8 cellular contexts compared by ENCODE assay signal in the genomic region with DNA sequence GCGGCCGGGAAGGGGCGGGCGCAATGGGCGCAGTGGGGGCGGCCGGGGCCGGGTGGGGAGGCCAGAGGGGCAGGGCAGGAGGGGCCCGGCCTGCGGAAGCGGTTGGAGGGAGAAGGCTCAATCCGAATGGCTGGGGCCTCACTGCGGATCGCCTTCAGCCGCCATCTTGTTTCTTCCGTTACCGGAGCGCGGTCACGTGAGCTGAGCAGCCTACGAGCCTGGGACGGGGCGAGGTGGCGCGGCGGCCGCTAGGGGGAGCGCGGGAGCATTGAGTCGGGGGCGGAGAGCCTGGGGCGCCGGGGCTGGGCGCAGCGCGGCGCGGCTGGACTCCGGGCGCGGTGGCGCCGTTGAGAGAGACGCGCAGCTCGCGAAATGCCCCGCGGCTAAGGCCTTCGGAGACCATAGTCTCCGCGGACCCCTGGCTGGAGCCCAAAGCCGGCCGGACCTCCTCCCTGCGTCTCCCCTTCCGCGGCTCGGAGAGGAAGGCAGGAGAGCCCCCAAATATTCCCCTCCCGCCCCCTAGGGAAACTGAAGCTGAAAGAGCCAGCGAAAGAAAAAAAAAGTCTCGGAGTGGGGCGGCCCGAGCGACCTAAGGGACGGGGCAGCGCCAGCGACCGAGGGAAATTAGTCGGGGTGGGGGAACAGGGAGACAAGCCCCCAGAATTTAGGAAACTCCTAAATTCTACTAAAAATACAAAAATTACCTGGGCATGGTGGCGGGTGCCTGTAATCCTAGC. TPM values are rescaled to one million over a fixed set of nuclear protein-coding genes. Genes with fewer than 3 reads are reported as not detected.
DNase-seq lines count a peak whose midpoint lies in the region; ATAC-seq and TF ChIP-seq lines count a peak whose summit lies in the region.
"Not testable (repeated sequence)": the region's sequence is repeated elsewhere in the genome, so short reads cannot be mapped to it uniquely, and the experiment has no call there.

A gene (minus strand): TSS at position 190 of the 737 bp plus-strand sequence. CDS start 22,221 bp downstream, outside the sequence.

- H3K27me3 ChIP-seq in SJSA1 (replicated peaks); gastroesophageal sphincter; neutrophil: not testable (repeated sequence)

- H3K9me3 Mint-ChIP-seq in HFFc6 = not testable (repeated sequence)

- TF ChIP-seq POLR2A in gastroesophageal sphincter (IDR thresholded peaks at IDR 0.05) = peak; percentile 80 to 87

- not testable (repeated sequence) for H3K9me3 ChIP-seq in SJSA1 (replicated peaks); gastroesophageal sphincter; neutrophil

- CTCF ChIA-PET in GM10248 (lab: Yijun Ruan, JAX) = interaction anchor here (0.7 to 2.3 kb wide), 16 partner anchors 8 to 279 kb away, joined by 3 to 18 read pairs (median 4); a partner anchor contains a TSS

- TF ChIP-seq CTCF in GM10248 (IDR thresholded peaks at IDR 0.05; ENCODE audit: control extremely low read depth, extremely low read depth, low read depth, missing control alignments) (peak; percentile 93), HFFc6 (IDR thresholded peaks at IDR 0.05) (peak; percentile 96), gastroesophageal sphincter (IDR thresholded peaks at IDR 0.05) (peak; percentile 96 to 99 (median 98)), neutrophil (IDR thresholded peaks at IDR 0.05) (peak; percentile 100)

- WGBS in gastroesophageal sphincter (ENCODE audit: low coverage in 1 of 2), 2 donors = 1% methylated on average over 11 of the region's 70 CpGs; no CpG with 5 or more reads in 1 of the 2 donors

- H3K4me3 Mint-ChIP-seq in HFFc6 = peak within 1 kb of the TSS; percentile 88

- ATAC-seq in gastroesophageal sphincter = peak; percentile 98

- H3K36me3 ChIP-seq in SJSA1, gastroesophageal sphincter, neutrophil: not testable (repeated sequence)

- not testable (repeated sequence) for H3K27me3 Mint-ChIP-seq in HFFc6 (ENCODE audit: insufficient read depth)

- H3K27ac ChIP-seq in SJSA1 = peak within 1 kb of the TSS; percentile 59
- H3K27ac ChIP-seq in gastroesophageal sphincter = peak within 1 kb of the TSS; percentile 88 to 99 (median 97)
- H3K27ac ChIP-seq in neutrophil = peak within 1 kb of the TSS; percentile 96
- peak within 1 kb of the TSS; percentile 79 for H3K27ac ChIP-seq in substantia nigra (ENCODE audit: low read depth, low read length, poor library complexity, severe bottlenecking)

- peak within 1 kb of the TSS; percentile 81 for H3K27ac Mint-ChIP-seq in HFFc6

- H3K4me3 ChIP-seq in SJSA1 (peak within 1 kb of the TSS; percentile 70), gastroesophageal sphincter (peak within 1 kb of the TSS; percentile 87 to 91), neutrophil (ENCODE audit: low read depth in 1 of 2, low read length in 1 of 2) (peak within 1 kb of the TSS; percentile 59 to 79)

- not testable (repeated sequence) for H3K4me1 Mint-ChIP-seq in HFFc6 (ENCODE audit: low read depth)

- not testable (repeated sequence) for TF ChIP-seq EP300 in gastroesophageal sphincter (IDR thresholded peaks at IDR 0.05)

- POLR2A ChIA-PET in GM10248 (lab: Yijun Ruan, JAX) = interaction anchor here (1.0 kb wide), 1 partner anchor 9 kb away, joined by 8 read pairs; no protein-coding TSS in a partner anchor

- DNase-seq in GM10248 (ENCODE audit: extremely low spot score) (peak; percentile 90), HFFc6 (peak; percentile 84), MV-4-11 (lab: John Stamatoyannopoulos, UW) (peak; percentile 94), SJSA1 (ENCODE audit: low read depth in 1 of 2, low spot score in 2 of 2) (peak; percentile 96 to 99), substantia nigra (lab: John Stamatoyannopoulos, UW) (peak; percentile 75 to 100 (median 98))
- DNase-seq in activated naive CD4-positive, alpha-beta T cell treated with Interleukin-2 at 50 U/mL for 16 hours = peak; percentile 100

- not testable (repeated sequence) for H3K4me1 ChIP-seq in SJSA1 (replicated peaks)
- H3K4me1 ChIP-seq in gastroesophageal sphincter = peaks cover 0 to 17% (median 0%) of the 10 kb centered on the region in 3 donors
- H3K4me1 ChIP-seq in neutrophil (ENCODE audit: control insufficient read depth in 1 of 2, insufficient read depth in 1 of 2, low read depth in 1 of 2, low read length in 1 of 2) = peaks cover 10 to 16% of the 10 kb centered on the region in 2 experiments

- not testable (repeated sequence) for H3K36me3 Mint-ChIP-seq in HFFc6 (ENCODE audit: low read depth)

RNA-seq across cellular contexts. Expression of the gene that starts here (rescaled TPM):
- 1 to 10 TPM; 1.0 to 3.2 (median 2.8) TPM for total RNA-seq in HFFc6 (2021; fragmentation: NEBNext Ultra II Directional; extraction: Animal tissue kit (Norgen Biotek cat#: 25700))
- total RNA-seq in SJSA1 (2014; rRNA removed; shearing (Covaris generic)) = 3.0 and 7.3 TPM in 2 replicates
- total RNA-seq in gastroesophageal sphincter = 1 to 10 TPM; 1.7 to 8.1 (median 3.9) TPM

Comparison
In these comparisons a context has a peak if more than half of its experiments do, and no peak if none do; other contexts are left out.
1. Peak in every context shown above with its lines: DNase-seq, ATAC-seq, H3K4me3 ChIP-seq and H3K27ac ChIP-seq.